13 cellular contexts compared by ENCODE assay signal in genomic region chr20:63379872-63380271, GRCh38. TPM values are rescaled to one million over a fixed set of nuclear protein-coding genes. Genes with fewer than 3 reads are reported as not detected.
"Had no signal": no experiment of that assay in that cellular context is flagged by ENCODE, and none has a peak within 500 bp of the region (broad histone marks: within the 10 kb centered on the region; RNA-seq: fewer than 3 reads in every experiment).

No MANE protein-coding gene starts in this region.

RNA-seq across cellular contexts. Expression of gene CHRNA4, which starts 18.7 kb away (rescaled TPM):
- total RNA-seq: esophagus mucosa; foreskin keratinocyte; gastroesophageal sphincter; left colon; mammary epithelial cell; mucosa of gallbladder; naive thymus-derived CD4-positive, alpha-beta T cell; osteocyte; right atrium auricular region; smooth muscle cell; subcutaneous adipose tissue had no signal
- polyA plus RNA-seq: foreskin keratinocyte; immature natural killer cell; mammary epithelial cell; naive thymus-derived CD4-positive, alpha-beta T cell; urinary bladder had no signal
